Comparison of ENCODE assay signal across 1 cellular context in the genomic region with DNA sequence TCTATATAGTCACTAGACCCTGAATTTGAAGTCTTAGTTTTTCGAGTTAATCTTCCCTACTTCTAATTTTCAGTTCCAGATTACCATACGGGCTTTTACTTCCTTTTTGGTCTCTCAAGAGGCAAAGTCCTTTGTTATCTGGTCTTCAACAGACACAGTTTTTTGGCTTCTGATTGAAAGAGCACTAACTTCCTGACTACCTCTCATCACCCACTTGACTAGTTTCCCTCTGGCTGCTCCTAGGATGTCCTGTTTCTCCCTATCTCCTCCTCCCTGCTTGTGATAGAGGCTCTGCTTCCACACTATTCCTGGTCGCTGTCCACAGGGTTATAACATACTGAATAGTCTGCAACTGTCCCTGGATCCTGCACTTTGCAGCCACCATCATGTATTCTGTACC.
A peak's percentile ranks its signal among the peaks of the same experiment; 100 is the strongest.
TF ChIP-seq lines count a peak whose summit lies in the region.

No MANE protein-coding gene starts in this region.

TF ChIP-seq in K562, 482 proteins besides CTCF, POLR2A, EP300 and RAD21 (continued from another document):
- TF ChIP-seq, protein P1, sequence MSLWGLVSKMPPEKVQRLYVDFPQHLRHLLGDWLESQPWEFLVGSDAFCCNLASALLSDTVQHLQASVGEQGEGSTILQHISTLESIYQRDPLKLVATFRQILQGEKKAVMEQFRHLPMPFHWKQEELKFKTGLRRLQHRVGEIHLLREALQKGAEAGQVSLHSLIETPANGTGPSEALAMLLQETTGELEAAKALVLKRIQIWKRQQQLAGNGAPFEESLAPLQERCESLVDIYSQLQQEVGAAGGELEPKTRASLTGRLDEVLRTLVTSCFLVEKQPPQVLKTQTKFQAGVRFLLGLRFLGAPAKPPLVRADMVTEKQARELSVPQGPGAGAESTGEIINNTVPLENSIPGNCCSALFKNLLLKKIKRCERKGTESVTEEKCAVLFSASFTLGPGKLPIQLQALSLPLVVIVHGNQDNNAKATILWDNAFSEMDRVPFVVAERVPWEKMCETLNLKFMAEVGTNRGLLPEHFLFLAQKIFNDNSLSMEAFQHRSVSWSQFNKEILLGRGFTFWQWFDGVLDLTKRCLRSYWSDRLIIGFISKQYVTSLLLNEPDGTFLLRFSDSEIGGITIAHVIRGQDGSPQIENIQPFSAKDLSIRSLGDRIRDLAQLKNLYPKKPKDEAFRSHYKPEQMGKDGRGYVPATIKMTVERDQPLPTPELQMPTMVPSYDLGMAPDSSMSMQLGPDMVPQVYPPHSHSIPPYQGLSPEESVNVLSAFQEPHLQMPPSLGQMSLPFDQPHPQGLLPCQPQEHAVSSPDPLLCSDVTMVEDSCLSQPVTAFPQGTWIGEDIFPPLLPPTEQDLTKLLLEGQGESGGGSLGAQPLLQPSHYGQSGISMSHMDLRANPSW (CRISPR knock-in tag; IDR thresholded peaks at IDR 0.05) = no peak
- TF ChIP-seq FOXA3 (CRISPR knock-in tag; conservative IDR thresholded peaks at IDR 0.05 in 1 of 2, IDR thresholded peaks at IDR 0.05 in 1 of 2) = no peak
- peak; percentile 89 for TF ChIP-seq CBFA2T3 (IDR thresholded peaks at IDR 0.05)
- TF ChIP-seq RCOR1 (IDR thresholded peaks at IDR 0.05; ENCODE audit: borderline replicate concordance in 1 of 2, low read depth in 2 of 2, low read length in 2 of 2) = peak in 1 of 2 experiments; percentile 26; a peak in 1 of 4 replicates
- no peak for TF ChIP-seq NR3C1 (CRISPR knock-in tag; IDR thresholded peaks at IDR 0.05)
- no peak for TF ChIP-seq TCF7L2 (IDR thresholded peaks at IDR 0.05; ENCODE audit: low read depth, low read length)
- no peak for TF ChIP-seq SAFB2 (IDR thresholded peaks at IDR 0.05; ENCODE audit: borderline replicate concordance, low read depth, low read length, severe bottlenecking)
- no peak for TF ChIP-seq ZNF584 (CRISPR knock-in tag; IDR thresholded peaks at IDR 0.05; ENCODE audit: low read depth)
- TF ChIP-seq, protein P2, sequence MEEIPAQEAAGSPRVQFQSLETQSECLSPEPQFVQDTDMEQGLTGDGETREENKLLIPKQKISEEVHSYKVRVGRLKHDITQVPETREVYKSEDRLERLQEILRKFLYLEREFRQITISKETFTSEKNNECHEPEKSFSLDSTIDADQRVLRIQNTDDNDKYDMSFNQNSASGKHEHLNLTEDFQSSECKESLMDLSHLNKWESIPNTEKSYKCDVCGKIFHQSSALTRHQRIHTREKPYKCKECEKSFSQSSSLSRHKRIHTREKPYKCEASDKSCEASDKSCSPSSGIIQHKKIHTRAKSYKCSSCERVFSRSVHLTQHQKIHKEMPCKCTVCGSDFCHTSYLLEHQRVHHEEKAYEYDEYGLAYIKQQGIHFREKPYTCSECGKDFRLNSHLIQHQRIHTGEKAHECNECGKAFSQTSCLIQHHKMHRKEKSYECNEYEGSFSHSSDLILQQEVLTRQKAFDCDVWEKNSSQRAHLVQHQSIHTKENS (CRISPR knock-in tag; IDR thresholded peaks at IDR 0.05) = no peak
- no peak for TF ChIP-seq FIP1L1 (IDR thresholded peaks at IDR 0.05; ENCODE audit: low read depth, low read length, poor library complexity, severe bottlenecking)
- 0 out of 2 replicates have a peak, but pooled peaks have one; percentile 31 for TF ChIP-seq POLR2AphosphoS5 (IDR thresholded peaks at IDR 0.05; ENCODE audit: control insufficient read depth, insufficient read depth, low read depth, low read length)
- TF ChIP-seq, protein P3, sequence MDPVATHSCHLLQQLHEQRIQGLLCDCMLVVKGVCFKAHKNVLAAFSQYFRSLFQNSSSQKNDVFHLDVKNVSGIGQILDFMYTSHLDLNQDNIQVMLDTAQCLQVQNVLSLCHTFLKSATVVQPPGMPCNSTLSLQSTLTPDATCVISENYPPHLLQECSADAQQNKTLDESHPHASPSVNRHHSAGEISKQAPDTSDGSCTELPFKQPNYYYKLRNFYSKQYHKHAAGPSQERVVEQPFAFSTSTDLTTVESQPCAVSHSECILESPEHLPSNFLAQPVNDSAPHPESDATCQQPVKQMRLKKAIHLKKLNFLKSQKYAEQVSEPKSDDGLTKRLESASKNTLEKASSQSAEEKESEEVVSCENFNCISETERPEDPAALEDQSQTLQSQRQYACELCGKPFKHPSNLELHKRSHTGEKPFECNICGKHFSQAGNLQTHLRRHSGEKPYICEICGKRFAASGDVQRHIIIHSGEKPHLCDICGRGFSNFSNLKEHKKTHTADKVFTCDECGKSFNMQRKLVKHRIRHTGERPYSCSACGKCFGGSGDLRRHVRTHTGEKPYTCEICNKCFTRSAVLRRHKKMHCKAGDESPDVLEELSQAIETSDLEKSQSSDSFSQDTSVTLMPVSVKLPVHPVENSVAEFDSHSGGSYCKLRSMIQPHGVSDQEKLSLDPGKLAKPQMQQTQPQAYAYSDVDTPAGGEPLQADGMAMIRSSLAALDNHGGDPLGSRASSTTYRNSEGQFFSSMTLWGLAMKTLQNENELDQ (CRISPR knock-in tag; IDR thresholded peaks at IDR 0.05; ENCODE audit: borderline replicate concordance) = no peak
- no peak for TF ChIP-seq LCOR (CRISPR knock-in tag; IDR thresholded peaks at IDR 0.05)
- TF ChIP-seq BHLHE40 (IDR thresholded peaks at IDR 0.05; ENCODE audit: low read length) = no peak
- TF ChIP-seq, protein P4, sequence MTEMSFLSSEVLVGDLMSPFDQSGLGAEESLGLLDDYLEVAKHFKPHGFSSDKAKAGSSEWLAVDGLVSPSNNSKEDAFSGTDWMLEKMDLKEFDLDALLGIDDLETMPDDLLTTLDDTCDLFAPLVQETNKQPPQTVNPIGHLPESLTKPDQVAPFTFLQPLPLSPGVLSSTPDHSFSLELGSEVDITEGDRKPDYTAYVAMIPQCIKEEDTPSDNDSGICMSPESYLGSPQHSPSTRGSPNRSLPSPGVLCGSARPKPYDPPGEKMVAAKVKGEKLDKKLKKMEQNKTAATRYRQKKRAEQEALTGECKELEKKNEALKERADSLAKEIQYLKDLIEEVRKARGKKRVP (CRISPR knock-in tag; IDR thresholded peaks at IDR 0.05) = no peak
- TF ChIP-seq ZNF696 (CRISPR knock-in tag; conservative IDR thresholded peaks at IDR 0.05) = no peak
- TF ChIP-seq OTX1 (CRISPR knock-in tag; IDR thresholded peaks at IDR 0.05) = no peak
- TF ChIP-seq HMGN3 (IDR thresholded peaks at IDR 0.05; ENCODE audit: borderline replicate concordance, extremely low read depth, insufficient read length, low read depth, low read length) = no peak
- TF ChIP-seq, protein P5, sequence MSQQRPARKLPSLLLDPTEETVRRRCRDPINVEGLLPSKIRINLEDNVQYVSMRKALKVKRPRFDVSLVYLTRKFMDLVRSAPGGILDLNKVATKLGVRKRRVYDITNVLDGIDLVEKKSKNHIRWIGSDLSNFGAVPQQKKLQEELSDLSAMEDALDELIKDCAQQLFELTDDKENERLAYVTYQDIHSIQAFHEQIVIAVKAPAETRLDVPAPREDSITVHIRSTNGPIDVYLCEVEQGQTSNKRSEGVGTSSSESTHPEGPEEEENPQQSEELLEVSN (IDR thresholded peaks at IDR 0.05; ENCODE audit: borderline replicate concordance in 1 of 2, extremely low read depth in 1 of 2, insufficient read depth in 1 of 2, insufficient read length in 1 of 2, low read depth in 1 of 2, low read length in 1 of 2, poor library complexity in 1 of 2, severe bottlenecking in 1 of 2) = no peak
- no peak for TF ChIP-seq SIX5 (IDR thresholded peaks at IDR 0.05; ENCODE audit: borderline replicate concordance in 1 of 2, insufficient read depth in 1 of 2, low read depth in 1 of 2, low read length in 2 of 2)
- no peak for TF ChIP-seq MEF2A (IDR thresholded peaks at IDR 0.05; ENCODE audit: control insufficient read depth, low read depth, low read length)
- TF ChIP-seq, protein P6, sequence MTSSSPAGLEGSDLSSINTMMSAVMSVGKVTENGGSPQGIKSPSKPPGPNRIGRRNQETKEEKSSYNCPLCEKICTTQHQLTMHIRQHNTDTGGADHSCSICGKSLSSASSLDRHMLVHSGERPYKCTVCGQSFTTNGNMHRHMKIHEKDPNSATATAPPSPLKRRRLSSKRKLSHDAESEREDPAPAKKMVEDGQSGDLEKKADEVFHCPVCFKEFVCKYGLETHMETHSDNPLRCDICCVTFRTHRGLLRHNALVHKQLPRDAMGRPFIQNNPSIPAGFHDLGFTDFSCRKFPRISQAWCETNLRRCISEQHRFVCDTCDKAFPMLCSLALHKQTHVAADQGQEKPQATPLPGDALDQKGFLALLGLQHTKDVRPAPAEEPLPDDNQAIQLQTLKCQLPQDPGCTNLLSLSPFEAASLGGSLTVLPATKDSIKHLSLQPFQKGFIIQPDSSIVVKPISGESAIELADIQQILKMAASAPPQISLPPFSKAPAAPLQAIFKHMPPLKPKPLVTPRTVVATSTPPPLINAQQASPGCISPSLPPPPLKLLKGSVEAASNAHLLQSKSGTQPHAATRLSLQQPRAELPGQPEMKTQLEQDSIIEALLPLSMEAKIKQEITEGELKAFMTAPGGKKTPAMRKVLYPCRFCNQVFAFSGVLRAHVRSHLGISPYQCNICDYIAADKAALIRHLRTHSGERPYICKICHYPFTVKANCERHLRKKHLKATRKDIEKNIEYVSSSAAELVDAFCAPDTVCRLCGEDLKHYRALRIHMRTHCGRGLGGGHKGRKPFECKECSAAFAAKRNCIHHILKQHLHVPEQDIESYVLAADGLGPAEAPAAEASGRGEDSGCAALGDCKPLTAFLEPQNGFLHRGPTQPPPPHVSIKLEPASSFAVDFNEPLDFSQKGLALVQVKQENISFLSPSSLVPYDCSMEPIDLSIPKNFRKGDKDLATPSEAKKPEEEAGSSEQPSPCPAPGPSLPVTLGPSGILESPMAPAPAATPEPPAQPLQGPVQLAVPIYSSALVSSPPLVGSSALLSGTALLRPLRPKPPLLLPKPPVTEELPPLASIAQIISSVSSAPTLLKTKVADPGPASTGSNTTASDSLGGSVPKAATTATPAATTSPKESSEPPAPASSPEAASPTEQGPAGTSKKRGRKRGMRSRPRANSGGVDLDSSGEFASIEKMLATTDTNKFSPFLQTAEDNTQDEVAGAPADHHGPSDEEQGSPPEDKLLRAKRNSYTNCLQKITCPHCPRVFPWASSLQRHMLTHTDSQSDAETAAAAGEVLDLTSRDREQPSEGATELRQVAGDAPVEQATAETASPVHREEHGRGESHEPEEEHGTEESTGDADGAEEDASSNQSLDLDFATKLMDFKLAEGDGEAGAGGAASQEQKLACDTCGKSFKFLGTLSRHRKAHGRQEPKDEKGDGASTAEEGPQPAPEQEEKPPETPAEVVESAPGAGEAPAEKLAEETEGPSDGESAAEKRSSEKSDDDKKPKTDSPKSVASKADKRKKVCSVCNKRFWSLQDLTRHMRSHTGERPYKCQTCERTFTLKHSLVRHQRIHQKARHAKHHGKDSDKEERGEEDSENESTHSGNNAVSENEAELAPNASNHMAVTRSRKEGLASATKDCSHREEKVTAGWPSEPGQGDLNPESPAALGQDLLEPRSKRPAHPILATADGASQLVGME (CRISPR knock-in tag; IDR thresholded peaks at IDR 0.05) = no peak
- TF ChIP-seq, protein P7, sequence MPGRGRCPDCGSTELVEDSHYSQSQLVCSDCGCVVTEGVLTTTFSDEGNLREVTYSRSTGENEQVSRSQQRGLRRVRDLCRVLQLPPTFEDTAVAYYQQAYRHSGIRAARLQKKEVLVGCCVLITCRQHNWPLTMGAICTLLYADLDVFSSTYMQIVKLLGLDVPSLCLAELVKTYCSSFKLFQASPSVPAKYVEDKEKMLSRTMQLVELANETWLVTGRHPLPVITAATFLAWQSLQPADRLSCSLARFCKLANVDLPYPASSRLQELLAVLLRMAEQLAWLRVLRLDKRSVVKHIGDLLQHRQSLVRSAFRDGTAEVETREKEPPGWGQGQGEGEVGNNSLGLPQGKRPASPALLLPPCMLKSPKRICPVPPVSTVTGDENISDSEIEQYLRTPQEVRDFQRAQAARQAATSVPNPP (IDR thresholded peaks at IDR 0.05; ENCODE audit: borderline replicate concordance, insufficient read depth, insufficient read length) = no peak
- TF ChIP-seq SMARCE1 (IDR thresholded peaks at IDR 0.05) = peak; percentile 66; the same call in 1 of the 2 replicates
- TF ChIP-seq GABPB2 (CRISPR knock-in tag; conservative IDR thresholded peaks at IDR 0.05) = no peak
- TF ChIP-seq, protein P8, sequence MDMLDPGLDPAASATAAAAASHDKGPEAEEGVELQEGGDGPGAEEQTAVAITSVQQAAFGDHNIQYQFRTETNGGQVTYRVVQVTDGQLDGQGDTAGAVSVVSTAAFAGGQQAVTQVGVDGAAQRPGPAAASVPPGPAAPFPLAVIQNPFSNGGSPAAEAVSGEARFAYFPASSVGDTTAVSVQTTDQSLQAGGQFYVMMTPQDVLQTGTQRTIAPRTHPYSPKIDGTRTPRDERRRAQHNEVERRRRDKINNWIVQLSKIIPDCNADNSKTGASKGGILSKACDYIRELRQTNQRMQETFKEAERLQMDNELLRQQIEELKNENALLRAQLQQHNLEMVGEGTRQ (CRISPR knock-in tag; IDR thresholded peaks at IDR 0.05) = no peak
- peak; percentile 37 to 61; a peak in 2 of 4 replicates for TF ChIP-seq TRIM24 (IDR thresholded peaks at IDR 0.05)
- no peak for TF ChIP-seq ESRRA (IDR thresholded peaks at IDR 0.05; ENCODE audit: borderline replicate concordance, low read depth)
- no peak for TF ChIP-seq SAP30 (IDR thresholded peaks at IDR 0.05; ENCODE audit: borderline replicate concordance, insufficient read depth, low read depth, low read length, poor library complexity, severe bottlenecking)
- no peak for TF ChIP-seq ZFPM2 (CRISPR knock-in tag; IDR thresholded peaks at IDR 0.05)
- no peak for TF ChIP-seq RBM17 (IDR thresholded peaks at IDR 0.05; ENCODE audit: borderline replicate concordance, low read depth, low read length)
- no peak for TF ChIP-seq ZNF165 (CRISPR knock-in tag; IDR thresholded peaks at IDR 0.05; ENCODE audit: borderline replicate concordance)
- TF ChIP-seq DMBX1 (CRISPR knock-in tag; IDR thresholded peaks at IDR 0.05; ENCODE audit: borderline replicate concordance) = no peak
- no peak for TF ChIP-seq HNRNPL (IDR thresholded peaks at IDR 0.05; ENCODE audit: low read depth, low read length)
- no peak for TF ChIP-seq PCBP2 (IDR thresholded peaks at IDR 0.05; ENCODE audit: low read depth, low read length, poor library complexity, severe bottlenecking)
- TF ChIP-seq MYC (IDR thresholded peaks at IDR 0.05; ENCODE audit: low read depth, low read length) = no peak
- TF ChIP-seq MYC (CRISPR knock-in tag; IDR thresholded peaks at IDR 0.05; ENCODE audit: borderline replicate concordance, low read depth) = no peak
- TF ChIP-seq, protein P9, sequence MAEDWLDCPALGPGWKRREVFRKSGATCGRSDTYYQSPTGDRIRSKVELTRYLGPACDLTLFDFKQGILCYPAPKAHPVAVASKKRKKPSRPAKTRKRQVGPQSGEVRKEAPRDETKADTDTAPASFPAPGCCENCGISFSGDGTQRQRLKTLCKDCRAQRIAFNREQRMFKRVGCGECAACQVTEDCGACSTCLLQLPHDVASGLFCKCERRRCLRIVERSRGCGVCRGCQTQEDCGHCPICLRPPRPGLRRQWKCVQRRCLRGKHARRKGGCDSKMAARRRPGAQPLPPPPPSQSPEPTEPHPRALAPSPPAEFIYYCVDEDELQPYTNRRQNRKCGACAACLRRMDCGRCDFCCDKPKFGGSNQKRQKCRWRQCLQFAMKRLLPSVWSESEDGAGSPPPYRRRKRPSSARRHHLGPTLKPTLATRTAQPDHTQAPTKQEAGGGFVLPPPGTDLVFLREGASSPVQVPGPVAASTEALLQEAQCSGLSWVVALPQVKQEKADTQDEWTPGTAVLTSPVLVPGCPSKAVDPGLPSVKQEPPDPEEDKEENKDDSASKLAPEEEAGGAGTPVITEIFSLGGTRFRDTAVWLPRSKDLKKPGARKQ (CRISPR knock-in tag; IDR thresholded peaks at IDR 0.05) = no peak
- no peak for TF ChIP-seq ZKSCAN3 (CRISPR knock-in tag; IDR thresholded peaks at IDR 0.05)
- no peak for TF ChIP-seq ESRRB (CRISPR knock-in tag; IDR thresholded peaks at IDR 0.05; ENCODE audit: borderline replicate concordance)
- TF ChIP-seq PPARD (CRISPR knock-in tag; IDR thresholded peaks at IDR 0.05) = no peak
- TF ChIP-seq GTF2E2 (tag; IDR thresholded peaks at IDR 0.05) = no peak
- TF ChIP-seq BRD4 (IDR thresholded peaks at IDR 0.05) = no peak
